ENCODE assay signal across 2 cellular contexts in the genomic region with DNA sequence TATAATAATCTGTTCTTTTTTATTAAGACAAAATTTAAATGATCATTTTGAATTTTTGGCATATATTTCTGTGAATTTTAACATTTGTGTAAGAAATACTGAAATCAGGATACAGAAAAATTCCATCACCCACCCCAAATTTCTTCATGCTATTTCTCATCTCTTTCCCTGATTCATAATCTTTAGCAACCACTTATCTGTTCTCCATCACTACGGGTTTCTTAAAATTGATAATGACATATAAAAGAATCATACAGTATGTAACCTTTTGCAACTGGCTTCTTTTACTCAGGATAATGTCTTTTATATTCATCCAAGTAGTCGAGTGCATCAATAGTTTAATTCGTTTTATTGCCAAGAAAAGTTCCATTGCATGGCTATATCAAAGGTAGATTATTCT.
TF ChIP-seq lines count a peak whose summit lies in the region.

No MANE protein-coding gene starts in this region.

TF ChIP-seq in SK-N-SH, 30 proteins besides CTCF, POLR2A, EP300 and RAD21 (continued from another document):
- TF ChIP-seq MAX (IDR thresholded peaks at IDR 0.05; ENCODE audit: low read depth) (no peak), PBX3 (IDR thresholded peaks at IDR 0.05) (peak; percentile 81), FOXM1 (IDR thresholded peaks at IDR 0.05; ENCODE audit: low read depth) (peak; percentile 43; the same call in 1 of the 2 replicates)

TF ChIP-seq in SK-N-SH treated with all-trans-retinoic acid at 6 μM for 48 hours, 23 proteins besides CTCF, POLR2A, EP300 and RAD21 (continued from another document):
- no peak; the same call in 1 of the 2 replicates for TF ChIP-seq RARB (CRISPR knock-in tag; IDR thresholded peaks at IDR 0.05)
- TF ChIP-seq ZC3H10 (CRISPR knock-in tag; IDR thresholded peaks at IDR 0.05): no peak
